ENCODE assay signal across 8 cellular contexts in genomic region chr12:106138279-106138645, GRCh38. TPM values are rescaled to one million over a fixed set of nuclear protein-coding genes. Genes with fewer than 3 reads are reported as not detected.
DNase-seq lines count a peak whose midpoint lies in the region; ATAC-seq lines count a peak whose summit lies in the region.

No MANE protein-coding gene starts in this region.

- H3K4me1 ChIP-seq in iPS-18a (ENCODE audit: control insufficient read depth, low read depth, low read length) (peaks cover 51% of the 10 kb centered on the region), stomach smooth muscle (ENCODE audit: control insufficient read depth, insufficient read depth, low read length) (peaks cover 64% of the 10 kb centered on the region)

- intact Hi-C loops in activated CD4-positive, alpha-beta T cell treated with anti-CD3 and anti-CD28 coated beads for 36 hours (cut with DNase I, micrococcal nuclease) = loop anchor here in 1 of 2 experiments (10.0 kb wide), 1 partner anchor 433 kb away; no protein-coding TSS in a partner anchor

- DNase-seq in activated CD4-positive, alpha-beta T cell treated with anti-CD3 and anti-CD28 coated beads for 36 hours = peak; percentile 22
- no peak for DNase-seq in activated CD4-positive, alpha-beta T cell treated with anti-CD3 and anti-CD28 coated beads, Interleukin-2, amount 50 U/mL, for 1 hour
- DNase-seq in activated naive CD4-positive, alpha-beta T cell treated with anti-CD3 and anti-CD28 coated beads, Interleukin-2, amount 50 U/mL, for 72 hours (ENCODE audit: low spot score in 2 of 2) = peak in 1 of 2 donors; percentile 6
- DNase-seq in cerebellar cortex (ENCODE audit: low spot score) = no peak

- POLR2A ChIA-PET in activated CD4-positive, alpha-beta T cell treated with anti-CD3 and anti-CD28 coated beads for 36 hours (lab: Charles Lee) = no interaction called here

- H3K27ac ChIP-seq in iPS-18a (ENCODE audit: low read length) = no peak overlapping the region
- H3K27ac ChIP-seq in stomach smooth muscle (ENCODE audit: low read length) = peak overlapping the region; percentile 92

- H3K9me3 Mint-ChIP-seq in activated CD4-positive, alpha-beta T cell treated with anti-CD3 and anti-CD28 coated beads for 36 hours (ENCODE audit: low read depth) = no peaks in the 10 kb centered on the region
- no peaks in the 10 kb centered on the region for H3K9me3 Mint-ChIP-seq in activated naive CD4-positive, alpha-beta T cell treated with anti-CD3 and anti-CD28 coated beads, Interleukin-2, amount 50 U/mL, for 72 hours

- peaks cover 17% of the 10 kb centered on the region for H3K27me3 ChIP-seq in iPS-18a (ENCODE audit: control insufficient read depth, insufficient read depth, low read length)
- H3K27me3 ChIP-seq in stomach smooth muscle (ENCODE audit: control insufficient read depth in 1 of 2, insufficient read depth in 2 of 2, low read length in 2 of 2) = no peaks in the 10 kb centered on the region

- peak overlapping the region; percentile 43 for H3K4me3 Mint-ChIP-seq in activated CD4-positive, alpha-beta T cell treated with anti-CD3 and anti-CD28 coated beads for 36 hours

- peaks cover 63% of the 10 kb centered on the region for H3K27me3 Mint-ChIP-seq in activated CD4-positive, alpha-beta T cell treated with anti-CD3 and anti-CD28 coated beads for 36 hours

- H3K4me1 Mint-ChIP-seq in activated CD4-positive, alpha-beta T cell treated with anti-CD3 and anti-CD28 coated beads for 36 hours = peaks cover 7% of the 10 kb centered on the region

- H3K36me3 Mint-ChIP-seq in activated CD4-positive, alpha-beta T cell treated with anti-CD3 and anti-CD28 coated beads for 36 hours (ENCODE audit: low read depth) = no peaks in the 10 kb centered on the region
- peaks cover 6 to 9% of the 10 kb centered on the region in 2 donors for H3K36me3 Mint-ChIP-seq in activated naive CD4-positive, alpha-beta T cell treated with anti-CD3 and anti-CD28 coated beads, Interleukin-2, amount 50 U/mL, for 72 hours

- peak overlapping the region; percentile 87 for H3K9ac ChIP-seq in iPS-18a (ENCODE audit: low read length)
- H3K9ac ChIP-seq in stomach smooth muscle (ENCODE audit: low read length in 2 of 2) = peak overlapping the region; percentile 20 to 36

- H3K4me3 ChIP-seq in iPS-18a (ENCODE audit: low read length) = peak overlapping the region; percentile 64
- peak overlapping the region; percentile 59 to 85 for H3K4me3 ChIP-seq in stomach smooth muscle (ENCODE audit: low read length in 2 of 2)

- H3K9me3 ChIP-seq in iPS-18a (ENCODE audit: control insufficient read depth, low read depth, low read length) (no peaks in the 10 kb centered on the region), stomach smooth muscle (ENCODE audit: control insufficient read depth in 2 of 2, low read length in 2 of 2) (no peaks in the 10 kb centered on the region)

- CTCF ChIA-PET in activated CD4-positive, alpha-beta T cell treated with anti-CD3 and anti-CD28 coated beads for 36 hours (lab: Charles Lee) = interaction anchor here (0.5 to 1.0 kb wide), 4 partner anchors 12 to 711 kb away, joined by 3 to 7 read pairs (median 3); no protein-coding TSS in a partner anchor

- no peaks in the 10 kb centered on the region for H3K36me3 ChIP-seq in iPS-18a (ENCODE audit: control insufficient read depth, low read depth, low read length)
- no peaks in the 10 kb centered on the region for H3K36me3 ChIP-seq in stomach smooth muscle (ENCODE audit: control insufficient read depth in 2 of 2, insufficient read depth in 2 of 2, low read length in 2 of 2)

- no peak overlapping the region for H3K27ac Mint-ChIP-seq in activated CD4-positive, alpha-beta T cell treated with anti-CD3 and anti-CD28 coated beads for 36 hours
- no peak overlapping the region for H3K27ac Mint-ChIP-seq in activated naive CD4-positive, alpha-beta T cell treated with anti-CD3 and anti-CD28 coated beads, Interleukin-2, amount 50 U/mL, for 72 hours

- ATAC-seq in activated CD4-positive, alpha-beta T cell treated with anti-CD3 and anti-CD28 coated beads for 36 hours = no peak
- ATAC-seq in activated naive CD4-positive, alpha-beta T cell treated with anti-CD3 and anti-CD28 coated beads, Interleukin-2, amount 50 U/mL, for 72 hours = peak; percentile 9 to 19
- ATAC-seq in HG03196 (IDR thresholded peaks at IDR 0.05; ENCODE audit: unreplicated experiment) (no peak), HG03439 (IDR thresholded peaks at IDR 0.05; ENCODE audit: unreplicated experiment) (no peak)

RNA-seq across cellular contexts. Expression of gene NUAK1, which starts 0.5 kb away (rescaled TPM):
- total RNA-seq in activated CD4-positive, alpha-beta T cell treated with anti-CD3 and anti-CD28 coated beads for 36 hours = not detected
- not detected for total RNA-seq in activated naive CD4-positive, alpha-beta T cell treated with anti-CD3 and anti-CD28 coated beads, Interleukin-2, amount 50 U/mL, for 72 hours

Comparison
In these comparisons a context has a peak if more than half of its experiments do, and no peak if none do; other contexts are left out.
1. ATAC-seq: peak in activated naive CD4-positive, alpha-beta T cell treated with anti-CD3 and anti-CD28 coated beads, Interleukin-2, amount 50 U/mL, for 72 hours (2 of 2); none in activated CD4-positive, alpha-beta T cell treated with anti-CD3 and anti-CD28 coated beads for 36 hours (single experiment), HG03196 (single experiment) and HG03439 (single experiment).